In the genomic region with DNA sequence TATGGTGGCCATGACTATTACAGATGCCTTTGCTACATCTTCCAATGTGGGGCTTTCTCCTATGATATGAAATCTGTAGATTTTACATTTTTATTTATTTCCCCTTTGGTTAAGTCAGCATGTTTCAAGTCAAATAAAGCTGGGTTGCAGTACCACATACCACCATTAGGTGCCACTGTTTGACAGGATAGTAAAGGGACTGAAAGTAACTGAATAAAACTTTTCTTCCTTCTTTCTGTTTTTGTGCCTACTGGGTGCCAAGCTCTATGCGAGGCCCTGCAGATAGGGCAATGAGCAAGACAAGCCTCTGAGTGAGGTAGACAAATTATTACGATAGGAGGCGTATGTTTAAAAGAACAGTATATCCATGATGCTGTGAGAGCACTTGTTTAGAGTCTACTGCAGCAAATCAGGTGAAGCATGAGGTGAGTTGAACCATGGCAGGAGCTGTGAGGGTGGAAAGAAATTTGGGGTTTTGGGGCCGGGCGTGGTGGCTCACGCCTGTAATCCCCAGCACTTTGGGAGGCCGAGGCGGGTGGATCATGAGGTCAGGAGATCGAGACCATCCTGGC, we compare ENCODE assay signal across 9 cellular contexts.
DNase-seq lines count a peak whose midpoint lies in the region; ATAC-seq and TF ChIP-seq lines count a peak whose summit lies in the region.
"Had no signal": no experiment of that assay in that cellular context is flagged by ENCODE, and none has a peak within 500 bp of the region (broad histone marks: within the 10 kb centered on the region; RNA-seq: fewer than 3 reads in every experiment).

No MANE protein-coding gene starts in this region.

- 94% methylated on average over 5 of the region's 9 CpGs for WGBS in right lobe of liver (ENCODE audit: insufficient coverage, low coverage, low lambda C conversion rate, missing lambda C conversion rate)

- H2AFZ ChIP-seq in HCT116 (ENCODE audit: low read depth, low read length, poor library complexity, severe bottlenecking), result no peak overlapping the region

- TF ChIP-seq CTCF in Caco-2 (IDR thresholded peaks at IDR 0.05; ENCODE audit: insufficient read depth in 1 of 2, low read depth in 1 of 2, low read length in 1 of 2, severe bottlenecking in 1 of 2, unreplicated experiment in 1 of 2), result peak; percentile 45 to 71
- TF ChIP-seq CTCF in HCT116 (IDR thresholded peaks at IDR 0.05 in 2 of 3, conservative IDR thresholded peaks at IDR 0.05 in 1 of 3; ENCODE audit: borderline replicate concordance in 1 of 3, insufficient read depth in 1 of 3, low read depth in 2 of 3, low read length in 2 of 3), result peak; percentile 22 to 89 (median 77); a peak in 5 of 6 replicates
- peak; percentile 24 to 51 (median 30) for TF ChIP-seq CTCF in right lobe of liver (IDR thresholded peaks at IDR 0.05)

- POLR2A ChIA-PET in Caco-2 (lab: Charles Lee) (interaction anchor here (0.6 kb wide), 1 partner anchor 305 kb away, joined by 3 read pairs; no protein-coding TSS in a partner anchor), HCT116 (lab: Charles Lee) (no interaction called here)
- POLR2A ChIA-PET in activated CD4-positive, alpha-beta memory T cell treated with anti-CD3 and anti-CD28 coated beads, Interleukin-2, amount 10 ng/mL, durations not matched to agents 7 days and 5 days (lab: Charles Lee), result no interaction called here

- CTCF ChIA-PET in Caco-2 (lab: Charles Lee) (no interaction called here), HCT116 (lab: Charles Lee) (interaction anchor here (1.0 to 1.3 kb wide), 2 partner anchors 10 to 12 kb away, joined by 3 to 6 read pairs; no protein-coding TSS in a partner anchor)
- CTCF ChIA-PET in activated CD4-positive, alpha-beta memory T cell treated with anti-CD3 and anti-CD28 coated beads, Interleukin-2, amount 10 ng/mL, durations not matched to agents 7 days and 5 days (lab: Charles Lee), result interaction anchor here (1.0 to 1.3 kb wide), 3 partner anchors 16 to 52 kb away, joined by 3 to 4 read pairs (median 3); no protein-coding TSS in a partner anchor

- H3K36me3 Mint-ChIP-seq in Caco-2 (ENCODE audit: insufficient read depth, unreplicated experiment), result peaks cover 6% of the 10 kb centered on the region
- peaks cover 4% of the 10 kb centered on the region for H3K36me3 Mint-ChIP-seq in activated CD4-positive, alpha-beta memory T cell treated with anti-CD3 and anti-CD28 coated beads, Interleukin-2, amount 10 ng/mL, durations not matched to agents 7 days and 5 days (ENCODE audit: low read depth)

- intact Hi-C loops in Caco-2 (cut with micrococcal nuclease; ENCODE audit: unreplicated experiment) (no loop called here), HCT116 (cut with micrococcal nuclease) (no loop called here), right lobe of liver (cut with DNase I) (no loop called here)

- H3K27ac Mint-ChIP-seq in Caco-2 (ENCODE audit: unreplicated experiment), result no peak overlapping the region
- no peak overlapping the region for H3K27ac Mint-ChIP-seq in activated CD4-positive, alpha-beta memory T cell treated with anti-CD3 and anti-CD28 coated beads, Interleukin-2, amount 10 ng/mL, durations not matched to agents 7 days and 5 days
- H3K27ac Mint-ChIP-seq: activated naive CD8-positive, alpha-beta T cell treated with anti-CD3 and anti-CD28 coated beads, Interleukin-2, amount 10 ng/mL, durations not matched to agents 7 days and 5 days had no signal

- H3K9me3 ChIP-seq in Caco-2, result peaks cover 10% of the 10 kb centered on the region
- H3K9me3 ChIP-seq in HCT116 (ENCODE audit: control insufficient read depth in 1 of 2, insufficient read depth in 1 of 2, low read depth in 1 of 2, low read length in 2 of 2), result peaks cover 5 to 9% of the 10 kb centered on the region in 2 experiments; a peak in 2 of 4 replicates
- no peaks in the 10 kb centered on the region for H3K9me3 ChIP-seq in right lobe of liver

- RAD21 ChIA-PET in HCT116 (lab: Charles Lee; ENCODE audit: low non-redundant PET in 1 of 2, low total read pairs in 2 of 2, uncharacterized antibody in 2 of 2, unreplicated experiment in 2 of 2), result interaction anchor here in 1 of 2 experiments (0.6 kb wide), 1 partner anchor 490 kb away, joined by 3 read pairs; no protein-coding TSS in a partner anchor

- H3K4me3 ChIP-seq in Caco-2 (ENCODE audit: low read depth, low read length), result no peak overlapping the region
- H3K4me3 ChIP-seq in HCT116 (replicated peaks in 1 of 2; ENCODE audit: low read depth in 1 of 2, low read length in 2 of 2), result no peak overlapping the region
- no peak overlapping the region for H3K4me3 ChIP-seq in right lobe of liver

- H3K27me3 ChIP-seq in Caco-2 (replicated peaks; ENCODE audit: control insufficient read depth, insufficient read depth, low read length), result no peaks in the 10 kb centered on the region
- no peaks in the 10 kb centered on the region for H3K27me3 ChIP-seq in HCT116 (ENCODE audit: insufficient read depth, low read length)
- H3K27me3 ChIP-seq in right lobe of liver, result no peaks in the 10 kb centered on the region

- no peak overlapping the region for H3K4me2 ChIP-seq in HCT116 (ENCODE audit: low read length)

- H3K36me3 ChIP-seq in Caco-2 (ENCODE audit: control insufficient read depth, insufficient read depth, low read length), result no peaks in the 10 kb centered on the region
- no peaks in the 10 kb centered on the region for H3K36me3 ChIP-seq in HCT116 (ENCODE audit: control insufficient read depth in 1 of 2, insufficient read depth in 2 of 2, low read length in 2 of 2)
- H3K36me3 ChIP-seq in right lobe of liver, result no peaks in the 10 kb centered on the region

- H3K79me2 ChIP-seq in HCT116 (ENCODE audit: insufficient read depth, low read length), result no peaks in the 10 kb centered on the region

- H3K4me3 Mint-ChIP-seq in Caco-2 (ENCODE audit: unreplicated experiment), result no peak overlapping the region
- no peak overlapping the region for H3K4me3 Mint-ChIP-seq in activated CD4-positive, alpha-beta memory T cell treated with anti-CD3 and anti-CD28 coated beads, Interleukin-2, amount 10 ng/mL, durations not matched to agents 7 days and 5 days
- H3K4me3 Mint-ChIP-seq: activated naive CD8-positive, alpha-beta T cell treated with anti-CD3 and anti-CD28 coated beads, Interleukin-2, amount 10 ng/mL, durations not matched to agents 7 days and 5 days had no signal

- no peak overlapping the region for H3K27ac ChIP-seq in HCT116 (ENCODE audit: low read depth, low read length)
- H3K27ac ChIP-seq in right lobe of liver, result no peak overlapping the region

- H3K27me3 Mint-ChIP-seq in Caco-2 (ENCODE audit: insufficient read depth, unreplicated experiment), result no peaks in the 10 kb centered on the region
- H3K27me3 Mint-ChIP-seq in activated CD4-positive, alpha-beta memory T cell treated with anti-CD3 and anti-CD28 coated beads, Interleukin-2, amount 10 ng/mL, durations not matched to agents 7 days and 5 days, result peaks cover 2% of the 10 kb centered on the region
- H3K27me3 Mint-ChIP-seq: activated naive CD8-positive, alpha-beta T cell treated with anti-CD3 and anti-CD28 coated beads, Interleukin-2, amount 10 ng/mL, durations not matched to agents 7 days and 5 days had no signal

- H3K4me1 ChIP-seq in Caco-2, result no peaks in the 10 kb centered on the region
- no peaks in the 10 kb centered on the region; a peak in 1 of 4 replicates for H3K4me1 ChIP-seq in HCT116 (ENCODE audit: control insufficient read depth in 1 of 2, insufficient read depth in 2 of 2, low read length in 2 of 2)
- H3K4me1 ChIP-seq in right lobe of liver, result peaks cover 0 to 18% (median 9%) of the 10 kb centered on the region in 4 donors

- peak in 1 of 2 experiments; percentile 40 for DNase-seq in Caco-2
- peak; percentile 36 for DNase-seq in HCT116 (ENCODE audit: low read depth, low spot score)
- DNase-seq in activated CD4-positive, alpha-beta memory T cell treated with anti-CD3 and anti-CD28 coated beads, Interleukin-2, amount 10 ng/mL, durations not matched to agents 7 days and 5 days, result peak; percentile 31
- no peak for DNase-seq in right lobe of liver
- no peak for DNase-seq in NCI-H526 treated with DMSO at 0.1 percent for 48 hours (lab: John Stamatoyannopoulos, UW)
- DNase-seq in NCI-H226, result no peak
- DNase-seq: activated naive CD8-positive, alpha-beta T cell treated with anti-CD3 and anti-CD28 coated beads, Interleukin-2, amount 10 ng/mL, durations not matched to agents 7 days and 5 days had no signal

- peak; percentile 48 for TF ChIP-seq RAD21 in HCT116 (IDR thresholded peaks at IDR 0.05; ENCODE audit: low read depth)

- H3K4me1 Mint-ChIP-seq in Caco-2 (ENCODE audit: low read depth, unreplicated experiment), result no peaks in the 10 kb centered on the region
- no peaks in the 10 kb centered on the region for H3K4me1 Mint-ChIP-seq in activated CD4-positive, alpha-beta memory T cell treated with anti-CD3 and anti-CD28 coated beads, Interleukin-2, amount 10 ng/mL, durations not matched to agents 7 days and 5 days
- H3K4me1 Mint-ChIP-seq: activated naive CD8-positive, alpha-beta T cell treated with anti-CD3 and anti-CD28 coated beads, Interleukin-2, amount 10 ng/mL, durations not matched to agents 7 days and 5 days had no signal

- no peak for TF ChIP-seq POLR2A in HCT116 (IDR thresholded peaks at IDR 0.05; ENCODE audit: borderline replicate concordance, extremely low read depth, insufficient read depth, insufficient read length)
- TF ChIP-seq POLR2A in right lobe of liver (IDR thresholded peaks at IDR 0.05), result no peak

- H3K9me3 Mint-ChIP-seq in Caco-2 (ENCODE audit: unreplicated experiment), result peaks cover 31% of the 10 kb centered on the region
- H3K9me3 Mint-ChIP-seq in activated CD4-positive, alpha-beta memory T cell treated with anti-CD3 and anti-CD28 coated beads, Interleukin-2, amount 10 ng/mL, durations not matched to agents 7 days and 5 days, result peaks cover 20% of the 10 kb centered on the region

- no peak overlapping the region for H3K9ac ChIP-seq in HCT116 (ENCODE audit: low read length)

- ATAC-seq in HCT116 (no peak), right lobe of liver (no peak), HG02678 (IDR thresholded peaks at IDR 0.05; ENCODE audit: unreplicated experiment) (no peak), GM21737 (IDR thresholded peaks at IDR 0.05; ENCODE audit: unreplicated experiment) (no peak)

- H4K20me1 ChIP-seq in HCT116 (ENCODE audit: insufficient read depth), result no peaks in the 10 kb centered on the region

- no peaks in the 10 kb centered on the region for H3K9me2 ChIP-seq in HCT116 (ENCODE audit: insufficient read depth)

- no TSS peak for BruUV-seq in Caco-2 (replicated peaks; lab: Mats Ljungman, UMichigan)
- no TSS peak for BruUV-seq in HCT116 (replicated peaks; lab: Mats Ljungman, UMichigan)

TF ChIP-seq in HCT116, 20 proteins besides CTCF, POLR2A, EP300 and RAD21:
- TF ChIP-seq CBX3 (IDR thresholded peaks at IDR 0.05; ENCODE audit: low read depth) (peak; percentile 40; the same call in 1 of the 2 replicates), ZNF274 (IDR thresholded peaks at IDR 0.05; ENCODE audit: low read depth, low read length) (no peak)

Comparison
In these comparisons a context has a peak if more than half of its experiments do, and no peak if none do; other contexts are left out.
1. DNase-seq: peak in HCT116 (single experiment) and activated CD4-positive, alpha-beta memory T cell treated with anti-CD3 and anti-CD28 coated beads, Interleukin-2, amount 10 ng/mL, durations not matched to agents 7 days and 5 days (single experiment); none in right lobe of liver (0 of 3), NCI-H526 treated with DMSO at 0.1 percent for 48 hours (single experiment) and NCI-H226 (single experiment).
2. Peak in every context shown above with its lines, with median percentiles within 50 percentile points of each other: CTCF ChIP-seq.